Comparison of ENCODE assay signal across 8 cellular contexts in the genomic region with DNA sequence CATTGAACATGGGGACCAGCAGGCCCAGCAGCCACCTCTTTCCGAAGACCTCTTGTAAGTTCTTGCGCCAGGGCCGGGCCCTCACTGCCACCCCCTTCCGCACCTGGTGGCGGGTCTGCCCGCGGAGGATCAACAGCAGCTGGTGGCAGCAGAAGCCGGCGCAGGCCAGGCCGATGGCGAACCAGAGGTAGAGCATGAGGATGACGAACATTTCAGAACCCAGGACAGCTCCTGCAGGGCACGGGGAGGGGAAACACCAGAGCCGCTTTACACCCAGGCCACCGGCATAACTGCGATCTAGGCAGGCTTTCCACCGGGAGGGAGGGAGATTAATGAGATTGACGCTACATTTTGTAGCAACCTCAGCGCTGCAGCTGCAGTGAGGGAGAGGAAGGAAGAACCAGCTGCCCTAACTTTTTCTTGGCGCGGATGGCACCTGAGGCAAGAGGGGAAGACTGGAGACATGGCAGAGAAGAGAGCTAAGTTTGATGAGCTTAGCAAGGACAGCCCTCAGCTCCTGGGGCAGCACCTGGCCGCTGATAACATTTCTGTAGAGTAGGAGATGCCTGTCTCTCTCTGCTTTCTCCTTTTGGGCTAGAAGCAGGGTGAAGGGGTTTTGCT. TPM values are rescaled to one million over a fixed set of nuclear protein-coding genes. Genes with fewer than 3 reads are reported as not detected.
A peak's percentile ranks its signal among the peaks of the same experiment; 100 is the strongest.
DNase-seq lines count a peak whose midpoint lies in the region; ATAC-seq and TF ChIP-seq lines count a peak whose summit lies in the region.

No MANE protein-coding gene starts in this region.

- no peak for TF ChIP-seq CTCF in mucosa of descending colon (IDR thresholded peaks at IDR 0.05)

- no peaks in the 10 kb centered on the region for H3K4me1 ChIP-seq in mucosa of descending colon (ENCODE audit: low read depth)

- H3K4me3 ChIP-seq in mucosa of descending colon, result no peak overlapping the region

- no peaks in the 10 kb centered on the region for H3K36me3 ChIP-seq in mucosa of descending colon (ENCODE audit: low read depth)

- peaks cover 2% of the 10 kb centered on the region for H3K4me1 Mint-ChIP-seq in T-helper 2 cell treated with Interferon-gamma antibody and Interleukin-4, amounts not matched to agents 5 μg/mL and 100 μg/mL, for 36 hours (ENCODE audit: low read depth)
- H3K4me1 Mint-ChIP-seq in central memory CD8-positive, alpha-beta T cell, result peaks cover 16% of the 10 kb centered on the region

- H3K4me3 Mint-ChIP-seq in T-helper 2 cell treated with Interferon-gamma antibody and Interleukin-4, amounts not matched to agents 5 μg/mL and 100 μg/mL, for 36 hours, result no peak overlapping the region
- no peak overlapping the region for H3K4me3 Mint-ChIP-seq in central memory CD8-positive, alpha-beta T cell

- H3K9me3 ChIP-seq in mucosa of descending colon, result no peaks in the 10 kb centered on the region

- ATAC-seq in HG02938 (IDR thresholded peaks at IDR 0.05; ENCODE audit: unreplicated experiment) (peak; percentile 76), mucosa of descending colon (peak; percentile 79), GM18505 (IDR thresholded peaks at IDR 0.05; ENCODE audit: unreplicated experiment) (no peak)
- peak; percentile 64 for ATAC-seq in central memory CD8-positive, alpha-beta T cell (replicated peaks; ENCODE audit: extremely low read depth, poor library complexity, severe bottlenecking)

- H3K27me3 Mint-ChIP-seq in T-helper 2 cell treated with Interferon-gamma antibody and Interleukin-4, amounts not matched to agents 5 μg/mL and 100 μg/mL, for 36 hours (ENCODE audit: low read depth), result peaks cover 44% of the 10 kb centered on the region
- peaks cover 97% of the 10 kb centered on the region for H3K27me3 Mint-ChIP-seq in central memory CD8-positive, alpha-beta T cell

- no peak for TF ChIP-seq POLR2A in GM18505 (IDR thresholded peaks at IDR 0.05; ENCODE audit: borderline replicate concordance, extremely low read depth, insufficient read depth, insufficient read length)

- H3K9me3 Mint-ChIP-seq in T-helper 2 cell treated with Interferon-gamma antibody and Interleukin-4, amounts not matched to agents 5 μg/mL and 100 μg/mL, for 36 hours, result no peaks in the 10 kb centered on the region
- H3K9me3 Mint-ChIP-seq in central memory CD8-positive, alpha-beta T cell, result no peaks in the 10 kb centered on the region

- no peak overlapping the region for H3K27ac Mint-ChIP-seq in T-helper 2 cell treated with Interferon-gamma antibody and Interleukin-4, amounts not matched to agents 5 μg/mL and 100 μg/mL, for 36 hours
- H3K27ac Mint-ChIP-seq in central memory CD8-positive, alpha-beta T cell (ENCODE audit: low read depth), result no peak overlapping the region

- DNase-seq in D341Med (ENCODE audit: low spot score) (peak; percentile 49), mucosa of descending colon (peak in 2 of 3 donors; percentile 63 to 76), NCI-H2029 treated with DMSO at 0.1 percent for 48 hours (lab: John Stamatoyannopoulos, UW) (no peak), GF-D8 (lab: John Stamatoyannopoulos, UW) (no peak)
- peak; percentile 58 for DNase-seq in T-helper 2 cell treated with Interferon-gamma antibody and Interleukin-4, amounts not matched to agents 5 μg/mL and 100 μg/mL, for 36 hours (ENCODE audit: low spot score)
- DNase-seq in central memory CD8-positive, alpha-beta T cell (ENCODE audit: low spot score in 2 of 2), result peak; percentile 26 to 35

- H3K36me3 Mint-ChIP-seq in T-helper 2 cell treated with Interferon-gamma antibody and Interleukin-4, amounts not matched to agents 5 μg/mL and 100 μg/mL, for 36 hours (ENCODE audit: low read depth), result no peaks in the 10 kb centered on the region
- peaks cover 2% of the 10 kb centered on the region for H3K36me3 Mint-ChIP-seq in central memory CD8-positive, alpha-beta T cell (ENCODE audit: insufficient read depth)

- intact Hi-C loops in mucosa of descending colon (cut with DNase I, micrococcal nuclease), result no loop called here

RNA-seq across cellular contexts. Expression of a gene that starts 7.8 kb away (rescaled TPM):
- 1 to 10 TPM in 1 of 3 donors, not detected in 2; 1.7 TPM for total RNA-seq in mucosa of descending colon

RNA-seq across cellular contexts. Expression of a gene that starts 35.8 kb away (rescaled TPM):
- total RNA-seq in mucosa of descending colon, result 10 to 100 TPM; 45.7 to 84.9 (median 61.0) TPM

RNA-seq across cellular contexts. Expression of a gene that starts 47.8 kb away (rescaled TPM):
- 10 to 100 TPM; 21.2 to 40.8 (median 34.9) TPM for total RNA-seq in mucosa of descending colon

Comparison
In these comparisons a context has a peak if more than half of its experiments do, and no peak if none do; other contexts are left out.
1. DNase-seq: peak in D341Med (single experiment), T-helper 2 cell treated with Interferon-gamma antibody and Interleukin-4, amounts not matched to agents 5 μg/mL and 100 μg/mL, for 36 hours (single experiment), central memory CD8-positive, alpha-beta T cell (2 of 2) and mucosa of descending colon (2 of 3); none in NCI-H2029 treated with DMSO at 0.1 percent for 48 hours (single experiment) and GF-D8 (single experiment).